ENCODE assay signal across 22 cellular contexts in genomic region chr18:36620801-36621200, GRCh38.
DNase-seq lines count a peak whose midpoint lies in the region; ATAC-seq and TF ChIP-seq lines count a peak whose summit lies in the region.
"Had no signal": no experiment of that assay in that cellular context is flagged by ENCODE, and none has a peak within 500 bp of the region (broad histone marks: within the 10 kb centered on the region; RNA-seq: fewer than 3 reads in every experiment).

No MANE protein-coding gene starts in this region.

- H2BK120ac ChIP-seq in H9 (ENCODE audit: low read depth, low read length, poor library complexity, severe bottlenecking), result no peak overlapping the region

- H3K56ac ChIP-seq in H9 (ENCODE audit: insufficient read length, low read depth, low read length), result no peak overlapping the region

- no peak overlapping the region for H3K27ac ChIP-seq in H9 (ENCODE audit: insufficient read length, low read depth, low read length)
- H3K27ac ChIP-seq in SK-N-SH (ENCODE audit: low read depth in 2 of 2, low read length in 1 of 2), result peak overlapping the region in 1 of 2 experiments; percentile 11; a peak in 2 of 4 replicates
- H3K27ac ChIP-seq: BLaER1 treated with 17β-estradiol and CSF1 and Interleukin-3, amounts not matched to agents 10 nM and 100 nM; neutrophil had no signal

- no peak; the same call in 1 of the 2 replicates for TF ChIP-seq RAD21 in SK-N-SH (IDR thresholded peaks at IDR 0.05; ENCODE audit: low read length)

- H2AK5ac ChIP-seq in H9 (ENCODE audit: insufficient read length, low read length), result no peak overlapping the region

- H2BK20ac ChIP-seq in H9 (ENCODE audit: low read depth, low read length, poor library complexity, severe bottlenecking), result no peak overlapping the region

- H3K9me3 ChIP-seq in H9 (ENCODE audit: control insufficient read depth, low read depth, low read length), result no peaks in the 10 kb centered on the region
- H3K9me3 ChIP-seq in SK-N-SH, result no peaks in the 10 kb centered on the region
- H3K9me3 ChIP-seq: neutrophil had no signal

- CTCF ChIA-PET in SK-N-SH (lab: Yijun Ruan, JAX), result interaction anchor here (0.5 to 1.1 kb wide), 2 partner anchors 13 to 42 kb away, joined by 3 read pairs; no protein-coding TSS in a partner anchor

- H2BK12ac ChIP-seq in H9 (ENCODE audit: insufficient read length, low read depth, low read length), result no peak overlapping the region

- no peaks in the 10 kb centered on the region for H3K9me3 Mint-ChIP-seq in H9
- no peaks in the 10 kb centered on the region for H3K9me3 Mint-ChIP-seq in effector memory CD8-positive, alpha-beta T cell
- H3K9me3 Mint-ChIP-seq: activated B cell treated with CpG ODN at 0.5 μM for 24 hours had no signal

- H3K4me2 ChIP-seq in H9 (ENCODE audit: insufficient read depth, insufficient read length, low read length) (no peak overlapping the region), SK-N-SH (no peak overlapping the region)
- H3K4me2 ChIP-seq: BLaER1 treated with 17β-estradiol and CSF1 and Interleukin-3, amounts not matched to agents 10 nM and 100 nM had no signal

- H3K79me1 ChIP-seq in H9 (ENCODE audit: insufficient read depth, low read depth, low read length, poor library complexity, severe bottlenecking), result no peaks in the 10 kb centered on the region

- no peak overlapping the region for H3T11ph ChIP-seq in H9 (ENCODE audit: low read length)

- H2BK5ac ChIP-seq in H9 (ENCODE audit: insufficient read length, low read length), result no peak overlapping the region

- no peaks in the 10 kb centered on the region for H3K27me3 Mint-ChIP-seq in H9 (ENCODE audit: low read depth)
- peaks cover 20 to 40% of the 10 kb centered on the region in 2 donors for H3K27me3 Mint-ChIP-seq in effector memory CD8-positive, alpha-beta T cell

- no CpG with 5 or more reads among the region's 2 CpGs for WGBS in H9 (ENCODE audit: extremely low coverage, insufficient read length, low lambda C conversion rate)
- 42% methylated on average over 2 of the region's 2 CpGs for WGBS in SK-N-SH (ENCODE audit: low lambda C conversion rate)

- H3K79me2 ChIP-seq in H9 (ENCODE audit: insufficient read depth, low read length) (no peaks in the 10 kb centered on the region), SK-N-SH (ENCODE audit: insufficient read depth) (no peaks in the 10 kb centered on the region)

- no peak for TF ChIP-seq EP300 in SK-N-SH (IDR thresholded peaks at IDR 0.05; ENCODE audit: borderline replicate concordance in 1 of 2, low read depth in 1 of 2, low read length in 1 of 2)

- no peak overlapping the region for H4K91ac ChIP-seq in H9 (ENCODE audit: insufficient read length, low read depth, low read length)

- no peaks in the 10 kb centered on the region for H3K9me2 ChIP-seq in SK-N-SH

- H3K4me1 ChIP-seq in H9 (ENCODE audit: insufficient read depth, low read length) (no peaks in the 10 kb centered on the region), SK-N-SH (ENCODE audit: control insufficient read depth in 1 of 2, insufficient read depth in 2 of 2, low read depth in 1 of 2, low read length in 1 of 2) (peaks cover 0 to 14% of the 10 kb centered on the region in 2 experiments; a peak in 2 of 4 replicates)

- no peaks in the 10 kb centered on the region for H3K36me3 ChIP-seq in SK-N-SH (replicated peaks in 1 of 2; ENCODE audit: control insufficient read depth in 1 of 2, insufficient read depth in 2 of 2, low read length in 1 of 2)
- H3K36me3 ChIP-seq: neutrophil had no signal

- no peaks in the 10 kb centered on the region for H3K4me1 Mint-ChIP-seq in H9
- H3K4me1 Mint-ChIP-seq in effector memory CD8-positive, alpha-beta T cell (ENCODE audit: low read depth in 2 of 2), result no peaks in the 10 kb centered on the region
- H3K4me1 Mint-ChIP-seq: activated B cell treated with CpG ODN at 0.5 μM for 24 hours had no signal

- no peak overlapping the region for H3K9ac ChIP-seq in H9 (ENCODE audit: extremely low read depth, insufficient read length, low read length)
- H3K9ac ChIP-seq in SK-N-SH, result no peak overlapping the region
- H3K9ac ChIP-seq: BLaER1 treated with 17β-estradiol and CSF1 and Interleukin-3, amounts not matched to agents 10 nM and 100 nM had no signal

- H3K36me3 Mint-ChIP-seq in H9 (ENCODE audit: insufficient read depth in 1 of 3, low read depth in 3 of 3), result peaks cover 0 to 5% (median 0%) of the 10 kb centered on the region in 3 experiments; a peak in 3 of 7 replicates
- H3K36me3 Mint-ChIP-seq in effector memory CD8-positive, alpha-beta T cell (ENCODE audit: insufficient read depth), result no peaks in the 10 kb centered on the region

- no peaks in the 10 kb centered on the region for H4K20me1 ChIP-seq in H9 (ENCODE audit: control insufficient read depth, insufficient read depth, insufficient read length)
- H4K20me1 ChIP-seq in SK-N-SH (ENCODE audit: insufficient read depth), result no peaks in the 10 kb centered on the region
- H4K20me1 ChIP-seq: BLaER1 treated with 17β-estradiol and CSF1 and Interleukin-3, amounts not matched to agents 10 nM and 100 nM had no signal

- no peak overlapping the region for H3K27ac Mint-ChIP-seq in H9
- no peak overlapping the region for H3K27ac Mint-ChIP-seq in effector memory CD8-positive, alpha-beta T cell
- H3K27ac Mint-ChIP-seq: activated B cell treated with CpG ODN at 0.5 μM for 24 hours had no signal

- H3F3A ChIP-seq in SK-N-SH (replicated peaks; ENCODE audit: insufficient read depth), result no peaks in the 10 kb centered on the region

- H3K4me3 ChIP-seq in SK-N-SH (ENCODE audit: low read depth in 2 of 2, low read length in 1 of 2) (no peak overlapping the region), fibroblast of pulmonary artery (replicated peaks; ENCODE audit: low read depth, low read length) (no peak overlapping the region)
- H3K4me3 ChIP-seq: BLaER1 treated with 17β-estradiol and CSF1 and Interleukin-3, amounts not matched to agents 10 nM and 100 nM; K562 had no signal

- POLR2A ChIA-PET in SK-N-SH (lab: Yijun Ruan, JAX), result no interaction called here

- H3K23me2 ChIP-seq in H9 (ENCODE audit: insufficient read length, low read depth, low read length, poor library complexity, severe bottlenecking), result no peaks in the 10 kb centered on the region

- H3K4me3 Mint-ChIP-seq in H9, result no peak overlapping the region
- no peak overlapping the region for H3K4me3 Mint-ChIP-seq in effector memory CD8-positive, alpha-beta T cell
- H3K4me3 Mint-ChIP-seq: activated B cell treated with CpG ODN at 0.5 μM for 24 hours had no signal

- no peak overlapping the region for H4K5ac ChIP-seq in H9 (ENCODE audit: insufficient read length, low read depth, low read length)

- H3K4ac ChIP-seq in H9 (ENCODE audit: low read depth, low read length), result no peak overlapping the region

- no peak overlapping the region for H2BK15ac ChIP-seq in H9 (ENCODE audit: low read depth, low read length)

- no peak overlapping the region for H4K8ac ChIP-seq in H9 (replicated peaks; ENCODE audit: insufficient read length, low read depth, low read length)

- no peak overlapping the region for H2AFZ ChIP-seq in H9 (ENCODE audit: low read length)
- H2AFZ ChIP-seq in SK-N-SH (ENCODE audit: low read depth), result no peak overlapping the region

- peak; percentile 17 for DNase-seq in NCI-H1105 treated with DMSO at 0.1 percent for 48 hours (lab: John Stamatoyannopoulos, UW)
- no peak for DNase-seq in NCI-H1105 (lab: John Stamatoyannopoulos, UW)
- DNase-seq in H9, result no peak
- DNase-seq in SK-N-SH, result no peak
- peak; percentile 13 for DNase-seq in fibroblast of pulmonary artery (ENCODE audit: low read depth)
- no peak for DNase-seq in effector memory CD8-positive, alpha-beta T cell
- DNase-seq: 8988T; activated B cell treated with CpG ODN at 0.5 μM for 24 hours; activated CD4-positive, alpha-beta T cell treated with anti-CD3 and anti-CD28 coated beads, Interleukin-2, amount 50 U/mL, for 4 hours; activated naive CD4-positive, alpha-beta T cell treated with anti-CD3 and anti-CD28 coated beads, Interleukin-2, amount 50 U/mL, for 16 hours; left colon; mesenchymal stem cell; NCI-H187; NCI-H226; NCI-H748 treated with DMSO at 0.1 percent for 48 hours; T1000 had no signal

- H3K27me3 ChIP-seq in H9 (ENCODE audit: insufficient read depth, low read length), result no peaks in the 10 kb centered on the region
- no peaks in the 10 kb centered on the region for H3K27me3 ChIP-seq in SK-N-SH (ENCODE audit: insufficient read depth)
- H3K27me3 ChIP-seq: BLaER1 treated with 17β-estradiol and CSF1 and Interleukin-3, amounts not matched to agents 10 nM and 100 nM; neutrophil had no signal

- no peak overlapping the region for H3K14ac ChIP-seq in H9 (ENCODE audit: insufficient read depth, low read length)

- TF ChIP-seq CTCF in H9 (conservative IDR thresholded peaks at IDR 0.05), result peak; percentile 39; the same call in 1 of the 3 replicates
- TF ChIP-seq CTCF in SK-N-SH (IDR thresholded peaks at IDR 0.05), result peak; percentile 19
- TF ChIP-seq CTCF in fibroblast of pulmonary artery (IDR thresholded peaks at IDR 0.05; ENCODE audit: low read length, missing control alignments), result peak; percentile 3

- no peak overlapping the region for H3K23ac ChIP-seq in H9 (ENCODE audit: insufficient read length, low read depth, low read length)

- H3K18ac ChIP-seq in H9 (ENCODE audit: insufficient read length, low read depth, low read length), result no peak overlapping the region

- ATAC-seq in GM19351 (IDR thresholded peaks at IDR 0.05; ENCODE audit: unreplicated experiment), result no peak
- ATAC-seq in HG03354 (IDR thresholded peaks at IDR 0.05; ENCODE audit: poor library complexity, severe bottlenecking, unreplicated experiment), result no peak
- no peak for ATAC-seq in effector memory CD8-positive, alpha-beta T cell (replicated peaks)
- ATAC-seq: K562, left colon, Right ventricle myocardium inferior had no signal

TF ChIP-seq in SK-N-SH, 30 proteins besides CTCF, POLR2A, EP300 and RAD21:
- TF ChIP-seq USF1 (IDR thresholded peaks at IDR 0.05; ENCODE audit: borderline replicate concordance, low read depth) (no peak), NRF1 (IDR thresholded peaks at IDR 0.05; ENCODE audit: low read depth, low read length) (no peak), RXRA (IDR thresholded peaks at IDR 0.05; ENCODE audit: borderline replicate concordance, low read depth) (no peak), GATA2 (CRISPR knock-in tag; IDR thresholded peaks at IDR 0.05) (no peak), ELF1 (IDR thresholded peaks at IDR 0.05) (no peak), FOXJ3 (CRISPR knock-in tag; IDR thresholded peaks at IDR 0.05) (no peak), GABPA (IDR thresholded peaks at IDR 0.05; ENCODE audit: low read depth) (no peak), FOXM1 (IDR thresholded peaks at IDR 0.05; ENCODE audit: low read depth) (no peak)

Comparison
In these comparisons a context has a peak if more than half of its experiments do, and no peak if none do; other contexts are left out.
1. DNase-seq: peak in NCI-H1105 treated with DMSO at 0.1 percent for 48 hours (single experiment) and fibroblast of pulmonary artery (single experiment); none in NCI-H1105 (single experiment), H9 (single experiment), SK-N-SH (single experiment) and effector memory CD8-positive, alpha-beta T cell (0 of 3).
2. Peak in every context shown above with its lines, with median percentiles within 50 percentile points of each other: CTCF ChIP-seq.